8 cellular contexts compared by ENCODE assay signal in the genomic region with DNA sequence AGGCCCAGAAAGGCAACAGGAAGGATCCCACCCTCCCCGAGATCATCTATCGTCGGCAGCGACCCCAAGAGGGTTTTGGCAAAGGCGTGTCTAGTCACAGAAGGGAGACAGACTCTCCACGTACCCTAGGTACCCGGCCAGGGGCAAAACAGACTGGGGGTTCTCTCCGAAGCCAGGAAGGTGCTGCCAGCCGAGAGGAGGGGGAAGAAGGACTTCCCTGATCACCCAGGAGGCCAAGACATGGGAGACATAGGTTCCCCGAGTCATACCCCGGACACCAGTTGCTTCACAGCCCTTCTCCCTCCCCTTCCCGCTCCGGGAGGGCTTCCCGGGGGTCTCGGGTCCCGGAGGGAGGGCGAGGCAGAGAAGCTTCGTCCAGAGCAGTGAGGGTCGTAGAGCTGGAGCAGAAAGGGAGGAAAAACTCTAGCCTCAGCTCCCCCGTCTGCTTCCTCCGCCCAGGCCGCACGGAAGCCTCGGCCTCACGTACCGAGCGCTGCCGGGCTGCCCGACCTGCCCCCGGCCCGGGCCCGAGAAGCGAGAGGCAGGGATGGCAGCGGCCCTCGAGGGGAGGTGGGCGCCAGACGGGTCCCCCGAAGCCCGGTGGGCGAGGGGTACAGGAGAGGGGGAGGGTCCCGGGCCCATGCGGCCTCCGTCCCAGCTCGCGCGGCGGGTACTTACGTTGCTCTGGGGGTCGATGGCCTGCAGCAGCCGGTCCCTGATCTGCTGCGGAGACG. TPM values are rescaled to one million over a fixed set of nuclear protein-coding genes. Genes with fewer than 3 reads are reported as not detected.
DNase-seq lines count a peak whose midpoint lies in the region; ATAC-seq and TF ChIP-seq lines count a peak whose summit lies in the region.

No MANE protein-coding gene starts in this region.

- H3K27me3 Mint-ChIP-seq in activated CD4-positive, alpha-beta T cell treated with anti-CD3 and anti-CD28 coated beads, Interleukin-2, amount 10 ng/mL, durations not matched to agents 24 days and 14 days, result no peaks in the 10 kb centered on the region
- no peaks in the 10 kb centered on the region for H3K27me3 Mint-ChIP-seq in neural crest cell (ENCODE audit: low read depth)

- no peaks in the 10 kb centered on the region for H3K9me3 Mint-ChIP-seq in activated CD4-positive, alpha-beta T cell treated with anti-CD3 and anti-CD28 coated beads, Interleukin-2, amount 10 ng/mL, durations not matched to agents 24 days and 14 days
- H3K9me3 Mint-ChIP-seq in neural crest cell, result no peaks in the 10 kb centered on the region

- H3K36me3 Mint-ChIP-seq in activated CD4-positive, alpha-beta T cell treated with anti-CD3 and anti-CD28 coated beads, Interleukin-2, amount 10 ng/mL, durations not matched to agents 24 days and 14 days (ENCODE audit: low read depth), result peaks cover 41% of the 10 kb centered on the region
- H3K36me3 Mint-ChIP-seq in neural crest cell (ENCODE audit: low read depth), result peaks cover 5% of the 10 kb centered on the region

- peak overlapping the region; percentile 95 for H3K4me3 Mint-ChIP-seq in activated CD4-positive, alpha-beta T cell treated with anti-CD3 and anti-CD28 coated beads, Interleukin-2, amount 10 ng/mL, durations not matched to agents 24 days and 14 days
- H3K4me3 Mint-ChIP-seq in neural crest cell, result peak overlapping the region; percentile 94

- DNase-seq in activated CD4-positive, alpha-beta T cell treated with anti-CD3 and anti-CD28 coated beads, Interleukin-2, amount 10 ng/mL, durations not matched to agents 24 days and 14 days, result peak; percentile 76
- DNase-seq in epithelial cell of prostate (ENCODE audit: low read depth, low spot score) (no peak), neural crest cell (ENCODE audit: low read depth, low spot score) (peak; percentile 5), COLO829 (ENCODE audit: low spot score) (no peak), cerebellum (ENCODE audit: low spot score) (no peak), iPS-NIHi7 (ENCODE audit: extremely low spot score) (no peak)

- peak overlapping the region; percentile 96 for H3K27ac ChIP-seq in C4-2B
- peak overlapping the region; percentile 72 for H3K27ac ChIP-seq in epithelial cell of prostate

- H3K4me1 Mint-ChIP-seq in activated CD4-positive, alpha-beta T cell treated with anti-CD3 and anti-CD28 coated beads, Interleukin-2, amount 10 ng/mL, durations not matched to agents 24 days and 14 days, result peaks cover 33% of the 10 kb centered on the region
- peaks cover 27% of the 10 kb centered on the region for H3K4me1 Mint-ChIP-seq in neural crest cell

- peak overlapping the region; percentile 89 for H3K27ac Mint-ChIP-seq in activated CD4-positive, alpha-beta T cell treated with anti-CD3 and anti-CD28 coated beads, Interleukin-2, amount 10 ng/mL, durations not matched to agents 24 days and 14 days
- peak overlapping the region; percentile 43 for H3K27ac Mint-ChIP-seq in neural crest cell (ENCODE audit: unreplicated experiment)

- ATAC-seq in HG02588 (IDR thresholded peaks at IDR 0.05; ENCODE audit: unreplicated experiment), result peak; percentile 1

- intact Hi-C loops in activated CD4-positive, alpha-beta T cell treated with anti-CD3 and anti-CD28 coated beads, Interleukin-2, amount 10 ng/mL, durations not matched to agents 24 days and 14 days (cut with micrococcal nuclease), result no loop called here

- TF ChIP-seq CTCF in C4-2B (conservative IDR thresholded peaks at IDR 0.05) (no peak), neural crest cell (conservative IDR thresholded peaks at IDR 0.05) (no peak)

RNA-seq across cellular contexts. Expression of a gene that starts 0.6 kb away (rescaled TPM):
- total RNA-seq in activated CD4-positive, alpha-beta T cell treated with anti-CD3 and anti-CD28 coated beads, Interleukin-2, amount 10 ng/mL, durations not matched to agents 24 days and 14 days, result 15.5 and 16.8 TPM in 2 replicates
- total RNA-seq in neural crest cell (11.7 and 11.8 TPM in 2 replicates), cerebellum (5.3 TPM)

RNA-seq across cellular contexts. Expression of a gene that starts 32.6 kb away (rescaled TPM):
- 66.1 and 69.9 TPM in 2 replicates for total RNA-seq in activated CD4-positive, alpha-beta T cell treated with anti-CD3 and anti-CD28 coated beads, Interleukin-2, amount 10 ng/mL, durations not matched to agents 24 days and 14 days
- total RNA-seq in neural crest cell, result 78.7 and 79.1 TPM in 2 replicates
- 51.0 TPM for total RNA-seq in cerebellum

RNA-seq across cellular contexts. Expression of a gene that starts 33.6 kb away (rescaled TPM):
- 0.42 and 0.83 TPM in 2 replicates for total RNA-seq in activated CD4-positive, alpha-beta T cell treated with anti-CD3 and anti-CD28 coated beads, Interleukin-2, amount 10 ng/mL, durations not matched to agents 24 days and 14 days
- 3.4 and 4.4 TPM in 2 replicates for total RNA-seq in neural crest cell
- 11.3 TPM for total RNA-seq in cerebellum

RNA-seq across cellular contexts. Expression of a gene that starts 55.1 kb away (rescaled TPM):
- 60.2 and 65.0 TPM in 2 replicates for total RNA-seq in activated CD4-positive, alpha-beta T cell treated with anti-CD3 and anti-CD28 coated beads, Interleukin-2, amount 10 ng/mL, durations not matched to agents 24 days and 14 days
- total RNA-seq in neural crest cell, result 30.4 and 32.5 TPM in 2 replicates
- 29.9 TPM for total RNA-seq in cerebellum

Comparison
In these comparisons a context has a peak if more than half of its experiments do, and no peak if none do; other contexts are left out.
1. DNase-seq: peak in activated CD4-positive, alpha-beta T cell treated with anti-CD3 and anti-CD28 coated beads, Interleukin-2, amount 10 ng/mL, durations not matched to agents 24 days and 14 days (single experiment) and neural crest cell (single experiment); none in epithelial cell of prostate (single experiment), COLO829 (single experiment), cerebellum (single experiment) and iPS-NIHi7 (single experiment).